Comparison of ENCODE assay signal across 11 cellular contexts in the genomic region with DNA sequence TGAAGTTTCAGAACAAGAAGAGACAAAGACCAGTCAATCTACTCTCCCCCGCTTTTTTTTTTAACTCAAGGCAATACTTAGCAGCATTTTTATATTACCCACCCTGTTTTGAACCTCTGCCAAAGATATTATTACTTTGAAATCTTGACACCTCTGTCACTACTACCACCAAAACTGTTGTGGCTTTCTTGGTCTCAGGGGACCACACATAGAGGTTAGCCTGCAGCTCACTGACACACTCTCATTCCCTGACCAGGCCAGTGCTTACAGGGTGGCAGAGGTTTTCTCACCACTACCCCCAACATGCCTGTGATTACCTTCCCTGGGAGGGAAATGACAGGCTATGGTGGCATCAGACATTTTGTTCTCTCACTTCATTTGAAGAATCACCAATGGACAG.
DNase-seq lines count a peak whose midpoint lies in the region; ATAC-seq and TF ChIP-seq lines count a peak whose summit lies in the region.
"Had no signal": no experiment of that assay in that cellular context is flagged by ENCODE, and none has a peak within 500 bp of the region (broad histone marks: within the 10 kb centered on the region; RNA-seq: fewer than 3 reads in every experiment).

No MANE protein-coding gene starts in this region.

- H3K36me3 Mint-ChIP-seq in CD8-positive, alpha-beta T cell, result peaks cover 17% of the 10 kb centered on the region

- H3K27ac Mint-ChIP-seq in CD8-positive, alpha-beta T cell, result peak overlapping the region; percentile 12
- H3K27ac Mint-ChIP-seq: activated CD4-positive, alpha-beta T cell treated with anti-CD3 and anti-CD28 coated beads, Interleukin-2, amount 10 ng/mL, durations not matched to agents 24 days and 14 days had no signal

- no peaks in the 10 kb centered on the region for H3K9me3 ChIP-seq in CD8-positive, alpha-beta T cell (ENCODE audit: low read length)
- H3K9me3 ChIP-seq: sigmoid colon had no signal

- peaks cover 13% of the 10 kb centered on the region for H3K4me1 ChIP-seq in CD8-positive, alpha-beta T cell (ENCODE audit: insufficient read depth, low read length)
- H3K4me1 ChIP-seq: sigmoid colon had no signal

- no peak overlapping the region for H3K4me3 Mint-ChIP-seq in CD8-positive, alpha-beta T cell
- H3K4me3 Mint-ChIP-seq: activated CD4-positive, alpha-beta T cell treated with anti-CD3 and anti-CD28 coated beads, Interleukin-2, amount 10 ng/mL, durations not matched to agents 24 days and 14 days had no signal

- H3K4me3 ChIP-seq in CD8-positive, alpha-beta T cell (ENCODE audit: low read depth, low read length), result no peak overlapping the region
- H3K4me3 ChIP-seq: sigmoid colon had no signal

- no peak for TF ChIP-seq CTCF in CD8-positive, alpha-beta T cell (IDR thresholded peaks at IDR 0.05)

- no peaks in the 10 kb centered on the region for H3K36me3 ChIP-seq in CD8-positive, alpha-beta T cell (ENCODE audit: insufficient read depth, low read length)

- CTCF ChIA-PET in CD8-positive, alpha-beta T cell (lab: Charles Lee), result interaction anchor here (1.0 to 1.2 kb wide), 2 partner anchors 287 to 312 kb away, joined by 3 read pairs; no protein-coding TSS in a partner anchor

- H3K27me3 ChIP-seq in CD8-positive, alpha-beta T cell (ENCODE audit: insufficient read depth, low read length), result no peaks in the 10 kb centered on the region
- H3K27me3 ChIP-seq: sigmoid colon had no signal

- ATAC-seq in CD8-positive, alpha-beta T cell, result no peak
- ATAC-seq in GM19035 (IDR thresholded peaks at IDR 0.05; ENCODE audit: unreplicated experiment) (peak; percentile 98), HG02763 (IDR thresholded peaks at IDR 0.05; ENCODE audit: unreplicated experiment) (peak; percentile 94), HG03565 (IDR thresholded peaks at IDR 0.05; ENCODE audit: unreplicated experiment) (peak; percentile 92)
- ATAC-seq: Panc1 had no signal

- peak in 1 of 7 experiments; percentile 1 for DNase-seq in CD8-positive, alpha-beta T cell
- no peak for DNase-seq in NCI-H510A (lab: John Stamatoyannopoulos, UW)
- no peak for DNase-seq in NCI-H1694 treated with DMSO at 0.1 percent for 48 hours (lab: John Stamatoyannopoulos, UW)
- no peak for DNase-seq in DMS53 (lab: John Stamatoyannopoulos, UW)
- DNase-seq in hypothalamus (lab: John Stamatoyannopoulos, UW), result no peak
- DNase-seq: activated CD4-positive, alpha-beta T cell treated with anti-CD3 and anti-CD28 coated beads, Interleukin-2, amount 10 ng/mL, durations not matched to agents 24 days and 14 days; sigmoid colon had no signal

- no peak overlapping the region for H3K27ac ChIP-seq in CD8-positive, alpha-beta T cell (ENCODE audit: low read depth, low read length)
- H3K27ac ChIP-seq: sigmoid colon had no signal

- POLR2A ChIA-PET in CD8-positive, alpha-beta T cell (lab: Charles Lee), result interaction anchor here (2.5 kb wide), 1 partner anchor 140 kb away, joined by 9 read pairs; a partner anchor contains a TSS

- no peaks in the 10 kb centered on the region for H3K27me3 Mint-ChIP-seq in CD8-positive, alpha-beta T cell (ENCODE audit: low read depth)
- H3K27me3 Mint-ChIP-seq: activated CD4-positive, alpha-beta T cell treated with anti-CD3 and anti-CD28 coated beads, Interleukin-2, amount 10 ng/mL, durations not matched to agents 24 days and 14 days had no signal

- H3K4me1 Mint-ChIP-seq in CD8-positive, alpha-beta T cell (ENCODE audit: low read depth), result peaks cover 27% of the 10 kb centered on the region
- H3K4me1 Mint-ChIP-seq: activated CD4-positive, alpha-beta T cell treated with anti-CD3 and anti-CD28 coated beads, Interleukin-2, amount 10 ng/mL, durations not matched to agents 24 days and 14 days had no signal

- H3K9me3 Mint-ChIP-seq in CD8-positive, alpha-beta T cell, result no peaks in the 10 kb centered on the region
- H3K9me3 Mint-ChIP-seq: activated CD4-positive, alpha-beta T cell treated with anti-CD3 and anti-CD28 coated beads, Interleukin-2, amount 10 ng/mL, durations not matched to agents 24 days and 14 days had no signal

- intact Hi-C loops in CD8-positive, alpha-beta T cell (cut with DNase I, micrococcal nuclease), result loop anchor here (5.0 kb wide), 3 partner anchors 284 to 736 kb away; no protein-coding TSS in a partner anchor
